Comparison of ENCODE assay signal across 8 cellular contexts in genomic region chr2:127398239-127398590, GRCh38. TPM values are rescaled to one million over a fixed set of nuclear protein-coding genes. Genes with fewer than 3 reads are reported as not detected.
A peak's percentile ranks its signal among the peaks of the same experiment; 100 is the strongest.
DNase-seq lines count a peak whose midpoint lies in the region; ATAC-seq and TF ChIP-seq lines count a peak whose summit lies in the region.

No MANE protein-coding gene starts in this region.

- H3K27ac ChIP-seq in coronary artery = peak overlapping the region; percentile 12 to 57
- peak overlapping the region; percentile 33 for H3K27ac ChIP-seq in mesodermal cell (ENCODE audit: low read depth, low read length, severe bottlenecking)
- H3K27ac ChIP-seq in uterus = no peak overlapping the region

- no peak overlapping the region for H3K4me3 Mint-ChIP-seq in Calu3 (ENCODE audit: low read depth, unreplicated experiment)

- BruUV-seq in Calu3 (replicated peaks; lab: Mats Ljungman, UMichigan) = no TSS peak

- H3K36me3 Mint-ChIP-seq in Calu3 (ENCODE audit: insufficient read depth, unreplicated experiment) = peaks cover 15% of the 10 kb centered on the region

- H3K4me3 ChIP-seq in coronary artery = no peak overlapping the region
- H3K4me3 ChIP-seq in mesodermal cell (ENCODE audit: extremely low read depth, insufficient read depth, low read length, poor library complexity, severe bottlenecking) = no peak overlapping the region
- no peak overlapping the region for H3K4me3 ChIP-seq in uterus

- CTCF ChIA-PET in Calu3 (lab: Charles Lee) = interaction anchor here (0.6 to 1.7 kb wide), 5 partner anchors 12 to 1869 kb away, joined by 3 to 7 read pairs (median 5); no protein-coding TSS in a partner anchor

- DNase-seq in Calu3 = peak; percentile 89
- DNase-seq in SIG-M5 treated with dmso at 0.1 percent for 504 hours (lab: John Stamatoyannopoulos, UW; ENCODE audit: unreplicated experiment) = peak; percentile 78
- peak; percentile 91 for DNase-seq in coronary artery (ENCODE audit: low spot score)
- DNase-seq in uterus = peak; percentile 59 to 74
- DNase-seq in NK-92 (lab: John Stamatoyannopoulos, UW; ENCODE audit: unreplicated experiment) = no peak

- peaks cover 49% of the 10 kb centered on the region for H3K4me1 Mint-ChIP-seq in Calu3 (ENCODE audit: low read depth, unreplicated experiment)

- no peak overlapping the region for H3K27ac Mint-ChIP-seq in Calu3 (ENCODE audit: unreplicated experiment)

- TF ChIP-seq POLR2A in uterus (IDR thresholded peaks at IDR 0.05) = no peak

- ATAC-seq in GM19452 (IDR thresholded peaks at IDR 0.05; ENCODE audit: unreplicated experiment) (peak; percentile 90), HG03342 (IDR thresholded peaks at IDR 0.05; ENCODE audit: unreplicated experiment) (peak; percentile 84)

- intact Hi-C loops in Calu3 (cut with micrococcal nuclease; ENCODE audit: unreplicated experiment) (no loop called here), uterus (cut with DNase I; ENCODE audit: low total_unique reads) (no loop called here)

- H3K9me3 Mint-ChIP-seq in Calu3 (ENCODE audit: low read depth, unreplicated experiment) = peaks cover 3% of the 10 kb centered on the region

- no peaks in the 10 kb centered on the region for H3K27me3 ChIP-seq in uterus

- H3K9me3 ChIP-seq in mesodermal cell (ENCODE audit: control insufficient read depth, low read length) (peaks cover under 1% of the 10 kb centered on the region), uterus (no peaks in the 10 kb centered on the region)

- H3K36me3 ChIP-seq in mesodermal cell (ENCODE audit: control insufficient read depth, insufficient read depth, low read length) = no peaks in the 10 kb centered on the region
- H3K36me3 ChIP-seq in uterus = no peaks in the 10 kb centered on the region

- TF ChIP-seq CTCF in Calu3 (IDR thresholded peaks at IDR 0.05; ENCODE audit: unreplicated experiment) (no peak), coronary artery (IDR thresholded peaks at IDR 0.05) (no peak), uterus (IDR thresholded peaks at IDR 0.05) (no peak)

- no peaks in the 10 kb centered on the region for H3K27me3 Mint-ChIP-seq in Calu3 (ENCODE audit: unreplicated experiment)

- WGBS in mesodermal cell (ENCODE audit: insufficient coverage in 2 of 2), 2 experiments = 50 to 72% methylated on average over 1 to 4 of the region's 4 CpGs

- H3K4me1 ChIP-seq in mesodermal cell (ENCODE audit: control insufficient read depth, insufficient read depth, low read length, poor library complexity, severe bottlenecking) (peaks cover 28% of the 10 kb centered on the region), uterus (no peaks in the 10 kb centered on the region)

RNA-seq across cellular contexts. Expression of gene MAP3K2, which starts 10.4 kb away (rescaled TPM):
- total RNA-seq in Calu3 (2022) = 60.4 and 60.9 TPM in 2 replicates
- 14.7 TPM for polyA plus RNA-seq in mesodermal cell (2013, experiment 1 of 2)
- polyA plus RNA-seq in mesodermal cell (2013, experiment 2 of 2) = 14.7 TPM
- 10 to 100 TPM; 25.9 to 98.4 (median 75.0) TPM for total RNA-seq in uterus

RNA-seq across cellular contexts. Expression of gene PROC, which starts 20.0 kb away (rescaled TPM):
- 0.59 TPM in 1 of 2 replicates, not detected in the other for total RNA-seq in Calu3 (2022)
- not detected for polyA plus RNA-seq in mesodermal cell (2013, experiment 1 of 2)
- not detected for polyA plus RNA-seq in mesodermal cell (2013, experiment 2 of 2)
- total RNA-seq in uterus = under 1 TPM in 1 of 4 donors, not detected in 3; 0.21 TPM

Comparison
In these comparisons a context has a peak if more than half of its experiments do, and no peak if none do; other contexts are left out.
1. H3K27ac ChIP-seq: peak in coronary artery (2 of 2) and mesodermal cell (single experiment); none in uterus (0 of 2).